Comparison of ENCODE assay signal across 18 cellular contexts in genomic region chr19:45881082-45881908, GRCh38. TPM values are rescaled to one million over a fixed set of nuclear protein-coding genes. Genes with fewer than 3 reads are reported as not detected.
DNase-seq lines count a peak whose midpoint lies in the region; ATAC-seq and TF ChIP-seq lines count a peak whose summit lies in the region.
"Had no signal": no experiment of that assay in that cellular context is flagged by ENCODE, and none has a peak within 500 bp of the region (broad histone marks: within the 10 kb centered on the region; RNA-seq: fewer than 3 reads in every experiment).

No MANE protein-coding gene starts in this region.

- H3K9me3 Mint-ChIP-seq in GM23338 = peaks cover 2% of the 10 kb centered on the region; the same call in 1 of the 3 replicates
- no peaks in the 10 kb centered on the region for H3K9me3 Mint-ChIP-seq in activated T-helper 1 cell treated with anti-CD3 and anti-CD28 coated beads, Interleukin-12 subunit alpha, Interleukin-12 subunit beta, Interleukin-2, Interleukin-4 antibody, amounts not matched to agents 30 ng/mL and 10 ng/mL and 1 ng/mL, durations not matched to agents 14 hours and 24 hours and 36 hours
- no peaks in the 10 kb centered on the region for H3K9me3 Mint-ChIP-seq in activated T-cell treated with anti-CD3 and anti-CD28 coated beads, Interleukin-2, amount 50 U/mL, for 24 hours
- H3K9me3 Mint-ChIP-seq: dendritic cell treated with granulocyte-macrophage colony-stimulating factor and Interleukin-4, amounts not matched to agents 40 ng/mL and 50 ng/mL, for 4 days; T-helper 2 cell treated with Interferon-gamma antibody and Interleukin-4, amounts not matched to agents 5 μg/mL and 100 μg/mL, for 36 hours had no signal

- peaks cover 27% of the 10 kb centered on the region for H3K27me3 Mint-ChIP-seq in GM23338 (ENCODE audit: insufficient read depth, low read depth, poor library complexity)
- H3K27me3 Mint-ChIP-seq in activated T-helper 1 cell treated with anti-CD3 and anti-CD28 coated beads, Interleukin-12 subunit alpha, Interleukin-12 subunit beta, Interleukin-2, Interleukin-4 antibody, amounts not matched to agents 30 ng/mL and 10 ng/mL and 1 ng/mL, durations not matched to agents 14 hours and 24 hours and 36 hours (ENCODE audit: insufficient read depth) = peaks cover 6% of the 10 kb centered on the region
- peaks cover 17% of the 10 kb centered on the region for H3K27me3 Mint-ChIP-seq in activated T-cell treated with anti-CD3 and anti-CD28 coated beads, Interleukin-2, amount 50 U/mL, for 24 hours

- H4K20me1 ChIP-seq in GM23338 (replicated peaks; ENCODE audit: insufficient read depth) = 0 out of 2 replicates have a peak, but pooled peaks cover 4% of the 10 kb centered on the region

- H3K27me3 ChIP-seq in GM23338 (ENCODE audit: insufficient read depth) (no peaks in the 10 kb centered on the region), right lobe of liver (no peaks in the 10 kb centered on the region), psoas muscle (ENCODE audit: insufficient read depth in 3 of 3, low read length in 2 of 3) (peaks cover 0 to 4% (median 3%) of the 10 kb centered on the region in 3 donors)

- H3K4me3 ChIP-seq in GM23338 (peak overlapping the region; percentile 66), right lobe of liver (peak overlapping the region in 2 of 3 donors; percentile 58 to 80), psoas muscle (no peak overlapping the region)

- peaks cover 8% of the 10 kb centered on the region for H3K36me3 Mint-ChIP-seq in GM23338 (ENCODE audit: low read depth)
- peaks cover 4% of the 10 kb centered on the region for H3K36me3 Mint-ChIP-seq in activated T-helper 1 cell treated with anti-CD3 and anti-CD28 coated beads, Interleukin-12 subunit alpha, Interleukin-12 subunit beta, Interleukin-2, Interleukin-4 antibody, amounts not matched to agents 30 ng/mL and 10 ng/mL and 1 ng/mL, durations not matched to agents 14 hours and 24 hours and 36 hours (ENCODE audit: low read depth)
- peaks cover 8% of the 10 kb centered on the region for H3K36me3 Mint-ChIP-seq in activated T-cell treated with anti-CD3 and anti-CD28 coated beads, Interleukin-2, amount 50 U/mL, for 24 hours (ENCODE audit: low read depth)

- WGBS in right lobe of liver (ENCODE audit: insufficient coverage, low coverage, low lambda C conversion rate, missing lambda C conversion rate) = 37% methylated on average over 9 of the region's 10 CpGs
- WGBS in psoas muscle, 3 donors = 80 to 88% (median 83%) methylated on average over 10 of the region's 10 CpGs

- H2AFZ ChIP-seq in GM23338 = no peak overlapping the region

- no peaks in the 10 kb centered on the region for H3K9me3 ChIP-seq in right lobe of liver
- H3K9me3 ChIP-seq in psoas muscle = no peaks in the 10 kb centered on the region

- intact Hi-C loops in activated T-helper 1 cell treated with anti-CD3 and anti-CD28 coated beads, Interleukin-12 subunit alpha, Interleukin-12 subunit beta, Interleukin-2, Interleukin-4 antibody, amounts not matched to agents 30 ng/mL and 10 ng/mL and 1 ng/mL, durations not matched to agents 14 hours and 24 hours and 36 hours (cut with micrococcal nuclease) = loop anchor here (10.0 kb wide), 1 partner anchor 464 kb away; the partner anchor contains the start of gene PPP5C
- intact Hi-C loops in right lobe of liver (cut with DNase I) (loop anchor here in 1 of 2 donors (10.0 kb wide), 1 partner anchor 66 kb away; the partner anchor contains the start of gene RSPH6A), psoas muscle (cut with DNase I) (no loop called here)

- peak overlapping the region; percentile 38; the same call in 2 of the 3 replicates for H3K4me3 Mint-ChIP-seq in GM23338
- H3K4me3 Mint-ChIP-seq in activated T-helper 1 cell treated with anti-CD3 and anti-CD28 coated beads, Interleukin-12 subunit alpha, Interleukin-12 subunit beta, Interleukin-2, Interleukin-4 antibody, amounts not matched to agents 30 ng/mL and 10 ng/mL and 1 ng/mL, durations not matched to agents 14 hours and 24 hours and 36 hours = peak overlapping the region; percentile 0
- no peak overlapping the region for H3K4me3 Mint-ChIP-seq in activated T-cell treated with anti-CD3 and anti-CD28 coated beads, Interleukin-2, amount 50 U/mL, for 24 hours
- H3K4me3 Mint-ChIP-seq: dendritic cell treated with granulocyte-macrophage colony-stimulating factor and Interleukin-4, amounts not matched to agents 40 ng/mL and 50 ng/mL, for 4 days; T-helper 2 cell treated with Interferon-gamma antibody and Interleukin-4, amounts not matched to agents 5 μg/mL and 100 μg/mL, for 36 hours had no signal

- ATAC-seq in GM23338 (no peak), right lobe of liver (no peak), psoas muscle (no peak), GM21619 (IDR thresholded peaks at IDR 0.05; ENCODE audit: unreplicated experiment) (no peak), GM18858 (IDR thresholded peaks at IDR 0.05; ENCODE audit: unreplicated experiment) (no peak)

- H3K4me1 ChIP-seq in GM23338 (ENCODE audit: insufficient read depth) (peaks cover 28% of the 10 kb centered on the region), right lobe of liver (peaks cover 0 to 75% (median 33%) of the 10 kb centered on the region in 4 donors), psoas muscle (peaks cover 29% of the 10 kb centered on the region)

- H3K36me3 ChIP-seq in GM23338 (ENCODE audit: insufficient read depth) (no peaks in the 10 kb centered on the region), right lobe of liver (no peaks in the 10 kb centered on the region), psoas muscle (ENCODE audit: insufficient read depth in 1 of 2, low read depth in 1 of 2) (peaks cover 0 to 17% of the 10 kb centered on the region in 2 donors)

- no peak for DNase-seq in GM23338 (ENCODE audit: low spot score)
- DNase-seq in activated T-helper 1 cell treated with anti-CD3 and anti-CD28 coated beads, Interleukin-12 subunit alpha, Interleukin-12 subunit beta, Interleukin-2, Interleukin-4 antibody, amounts not matched to agents 30 ng/mL and 10 ng/mL and 1 ng/mL, durations not matched to agents 14 hours and 24 hours and 36 hours (ENCODE audit: low spot score) = no peak
- no peak for DNase-seq in right lobe of liver
- no peak for DNase-seq in psoas muscle
- DNase-seq in activated T-cell treated with anti-CD3 and anti-CD28 coated beads, Interleukin-2, amount 50 U/mL, for 24 hours = no peak
- DNase-seq: activated CD4-positive, alpha-beta T cell treated with anti-CD3 and anti-CD28 coated beads for 4 hours; amniotic stem cell; mammary epithelial cell; NCI-H1092 treated with DMSO at 0.1 percent for 48 hours had no signal

- H3K4me2 ChIP-seq in GM23338 = peak overlapping the region; percentile 97

- H3K27ac Mint-ChIP-seq in GM23338 = peak overlapping the region; percentile 5; the same call in 1 of the 2 replicates
- no peak overlapping the region for H3K27ac Mint-ChIP-seq in activated T-helper 1 cell treated with anti-CD3 and anti-CD28 coated beads, Interleukin-12 subunit alpha, Interleukin-12 subunit beta, Interleukin-2, Interleukin-4 antibody, amounts not matched to agents 30 ng/mL and 10 ng/mL and 1 ng/mL, durations not matched to agents 14 hours and 24 hours and 36 hours
- no peak overlapping the region for H3K27ac Mint-ChIP-seq in activated T-cell treated with anti-CD3 and anti-CD28 coated beads, Interleukin-2, amount 50 U/mL, for 24 hours
- H3K27ac Mint-ChIP-seq: dendritic cell treated with granulocyte-macrophage colony-stimulating factor and Interleukin-4, amounts not matched to agents 40 ng/mL and 50 ng/mL, for 4 days; T-helper 2 cell treated with Interferon-gamma antibody and Interleukin-4, amounts not matched to agents 5 μg/mL and 100 μg/mL, for 36 hours had no signal

- H3K79me2 ChIP-seq in GM23338 (replicated peaks; ENCODE audit: insufficient read depth) = 0 out of 2 replicates have a peak, but pooled peaks cover 5% of the 10 kb centered on the region

- no peaks in the 10 kb centered on the region for H3K9me2 ChIP-seq in GM23338 (ENCODE audit: insufficient read depth)

- peaks cover 44% of the 10 kb centered on the region for H3K4me1 Mint-ChIP-seq in GM23338
- peaks cover 28% of the 10 kb centered on the region for H3K4me1 Mint-ChIP-seq in activated T-helper 1 cell treated with anti-CD3 and anti-CD28 coated beads, Interleukin-12 subunit alpha, Interleukin-12 subunit beta, Interleukin-2, Interleukin-4 antibody, amounts not matched to agents 30 ng/mL and 10 ng/mL and 1 ng/mL, durations not matched to agents 14 hours and 24 hours and 36 hours (ENCODE audit: low read depth)
- H3K4me1 Mint-ChIP-seq in activated T-cell treated with anti-CD3 and anti-CD28 coated beads, Interleukin-2, amount 50 U/mL, for 24 hours (ENCODE audit: low read depth) = peaks cover 40% of the 10 kb centered on the region

- TF ChIP-seq CTCF in 22Rv1 (IDR thresholded peaks at IDR 0.05) (no peak), GM23338 (conservative IDR thresholded peaks at IDR 0.05; ENCODE audit: low read depth in 2 of 2) (no peak), right lobe of liver (IDR thresholded peaks at IDR 0.05) (no peak), psoas muscle (IDR thresholded peaks at IDR 0.05) (no peak)

- H3F3A ChIP-seq in GM23338 (replicated peaks; ENCODE audit: low read depth) = peaks cover 18% of the 10 kb centered on the region; the same call in 1 of the 2 replicates

- no peak for TF ChIP-seq POLR2A in right lobe of liver (IDR thresholded peaks at IDR 0.05)

- H3K27ac ChIP-seq in 22Rv1 (peak overlapping the region; percentile 100), GM23338 (ENCODE audit: low read depth) (peak overlapping the region; percentile 90), right lobe of liver (peak overlapping the region; percentile 80 to 89 (median 88)), psoas muscle (no peak overlapping the region)
- H3K27ac ChIP-seq: RWPE1 had no signal

RNA-seq across cellular contexts. Expression of gene IRF2BP1, which starts 4.6 kb away (rescaled TPM):
- total RNA-seq in GM23338 (2014; rRNA removed; shearing (Covaris generic)) = 36.0 and 41.6 TPM in 2 replicates
- 9.7 and 10.4 TPM in 2 replicates for polyA plus RNA-seq in GM23338 (2016; fragmentation: Nextera tagmentation; extraction: Ambion mirVana)
- total RNA-seq in activated T-helper 1 cell treated with anti-CD3 and anti-CD28 coated beads, Interleukin-12 subunit alpha, Interleukin-12 subunit beta, Interleukin-2, Interleukin-4 antibody, amounts not matched to agents 30 ng/mL and 10 ng/mL and 1 ng/mL, durations not matched to agents 14 hours and 24 hours and 36 hours = 20.9 and 21.5 TPM in 2 replicates
- 10 to 100 TPM; 12.8 to 21.5 (median 15.5) TPM for total RNA-seq in right lobe of liver
- 10 to 100 TPM; 16.2 to 25.4 (median 21.1) TPM for total RNA-seq in psoas muscle
- polyA plus RNA-seq in psoas muscle = 10 to 100 TPM; 12.6 to 17.6 (median 14.2) TPM

RNA-seq across cellular contexts. Expression of gene FOXA3, which starts 17.2 kb away (rescaled TPM):
- 15.1 and 17.5 TPM in 2 replicates for total RNA-seq in GM23338 (2014; rRNA removed; shearing (Covaris generic))
- polyA plus RNA-seq in GM23338 (2016; fragmentation: Nextera tagmentation; extraction: Ambion mirVana) (11.1 and 11.7 TPM in 2 replicates), psoas muscle (under 1 TPM; 0.05 to 0.35 (median 0.23) TPM)
- 0.27 and 0.34 TPM in 2 replicates for total RNA-seq in activated T-helper 1 cell treated with anti-CD3 and anti-CD28 coated beads, Interleukin-12 subunit alpha, Interleukin-12 subunit beta, Interleukin-2, Interleukin-4 antibody, amounts not matched to agents 30 ng/mL and 10 ng/mL and 1 ng/mL, durations not matched to agents 14 hours and 24 hours and 36 hours
- total RNA-seq in right lobe of liver (10 to 100 TPM; 18.2 to 36.1 (median 25.3) TPM), psoas muscle (not detected)
- total RNA-seq: fibroblast of lung, mammary epithelial cell, subcutaneous adipose tissue had no signal
- polyA plus RNA-seq: fibroblast of lung, mammary epithelial cell had no signal

RNA-seq across cellular contexts. Expression of gene SYMPK, which starts 18.3 kb away (rescaled TPM):
- total RNA-seq in GM23338 (2014; rRNA removed; shearing (Covaris generic)) = 64.0 and 82.1 TPM in 2 replicates
- polyA plus RNA-seq in GM23338 (2016; fragmentation: Nextera tagmentation; extraction: Ambion mirVana) (33.9 and 36.8 TPM in 2 replicates), psoas muscle (10 to 100 TPM; 27.6 to 37.3 (median 36.6) TPM)
- total RNA-seq in activated T-helper 1 cell treated with anti-CD3 and anti-CD28 coated beads, Interleukin-12 subunit alpha, Interleukin-12 subunit beta, Interleukin-2, Interleukin-4 antibody, amounts not matched to agents 30 ng/mL and 10 ng/mL and 1 ng/mL, durations not matched to agents 14 hours and 24 hours and 36 hours = 118 and 120 TPM in 2 replicates
- total RNA-seq in right lobe of liver (10 to 100 TPM; 31.1 to 50.1 (median 42.0) TPM), psoas muscle (10 to 100 TPM; 47.6 to 80.3 (median 56.8) TPM)

RNA-seq across cellular contexts. Expression of gene MYPOP, which starts 21.1 kb away (rescaled TPM):
- total RNA-seq in GM23338 (2014; rRNA removed; shearing (Covaris generic)) = 6.9 and 7.9 TPM in 2 replicates
- polyA plus RNA-seq in GM23338 (2016; fragmentation: Nextera tagmentation; extraction: Ambion mirVana) (2.7 and 3.0 TPM in 2 replicates), psoas muscle (10 to 100 TPM; 10.6 to 20.7 (median 11.0) TPM)
- 6.9 and 7.2 TPM in 2 replicates for total RNA-seq in activated T-helper 1 cell treated with anti-CD3 and anti-CD28 coated beads, Interleukin-12 subunit alpha, Interleukin-12 subunit beta, Interleukin-2, Interleukin-4 antibody, amounts not matched to agents 30 ng/mL and 10 ng/mL and 1 ng/mL, durations not matched to agents 14 hours and 24 hours and 36 hours
- total RNA-seq in right lobe of liver (1 to 10 TPM; 2.5 to 5.2 (median 3.9) TPM), psoas muscle (10 to 100 TPM; 11.3 to 14.8 (median 13.1) TPM)

RNA-seq across cellular contexts. Expression of gene NANOS2, which starts 33.3 kb away (rescaled TPM):
- 0.14 TPM in 1 of 2 replicates, not detected in the other for total RNA-seq in GM23338 (2014; rRNA removed; shearing (Covaris generic))
- polyA plus RNA-seq in GM23338 (2016; fragmentation: Nextera tagmentation; extraction: Ambion mirVana) = 0.11 TPM in 1 of 2 replicates, not detected in the other
- total RNA-seq in activated T-helper 1 cell treated with anti-CD3 and anti-CD28 coated beads, Interleukin-12 subunit alpha, Interleukin-12 subunit beta, Interleukin-2, Interleukin-4 antibody, amounts not matched to agents 30 ng/mL and 10 ng/mL and 1 ng/mL, durations not matched to agents 14 hours and 24 hours and 36 hours = not detected in 2 replicates
- total RNA-seq in right lobe of liver = not detected
- total RNA-seq in psoas muscle = not detected
- not detected for polyA plus RNA-seq in psoas muscle
- total RNA-seq: fibroblast of lung, mammary epithelial cell, omental fat pad, subcutaneous adipose tissue had no signal
- polyA plus RNA-seq: fibroblast of lung, mammary epithelial cell had no signal

Comparison
In these comparisons a context has a peak if more than half of its experiments do, and no peak if none do; other contexts are left out.
1. RNA of gene FOXA3, which starts 17.2 kb away (total RNA-seq): 18.2 to 36.1 TPM in right lobe of liver and 15.1 to 17.5 TPM in GM23338; 0.27 to 0.34 TPM in activated T-helper 1 cell treated with anti-CD3 and anti-CD28 coated beads, Interleukin-12 subunit alpha, Interleukin-12 subunit beta, Interleukin-2, Interleukin-4 antibody, amounts not matched to agents 30 ng/mL and 10 ng/mL and 1 ng/mL, durations not matched to agents 14 hours and 24 hours and 36 hours and not detected in psoas muscle; every median in the first group is over 10 times any median in the second.